Comparison of ENCODE assay signal across 25 cellular contexts in genomic region chr20:42963796-42964195, GRCh38.
"Had no signal": no experiment of that assay in that cellular context is flagged by ENCODE, and none has a peak within 500 bp of the region (broad histone marks: within the 10 kb centered on the region; RNA-seq: fewer than 3 reads in every experiment).

No MANE protein-coding gene starts in this region.

- H3K4me3 ChIP-seq: breast epithelium, SK-N-MC had no signal

- ATAC-seq: activated T-cell treated with anti-CD3 and anti-CD28 coated beads, Interleukin-2, amount 50 U/mL, for 4 hours; T-cell had no signal

- H3K27me3 ChIP-seq: breast epithelium had no signal

- H3K27ac ChIP-seq: breast epithelium, SK-N-MC had no signal

- H3K9me3 ChIP-seq: breast epithelium had no signal

- H3K36me3 ChIP-seq: breast epithelium had no signal

- DNase-seq: activated CD4-positive, alpha-beta memory T cell treated with anti-CD3 and anti-CD28 coated beads for 36 hours; activated CD4-positive, alpha-beta T cell treated with anti-CD3 and anti-CD28 coated beads, Interleukin-2, amount 10 ng/mL, durations not matched to agents 7 days and 5 days; activated CD4-positive, CD25-positive, alpha-beta regulatory T cell; activated CD8-positive, alpha-beta memory T cell treated with anti-CD3 and anti-CD28 coated beads for 24 hours; activated effector memory CD4-positive, alpha-beta T cell treated with anti-CD3 and anti-CD28 coated beads, Interleukin-2, amount 50 U/mL, for 16 hours; activated naive CD4-positive, alpha-beta T cell treated with anti-CD3 and anti-CD28 coated beads for 36 hours; activated naive CD8-positive, alpha-beta T cell treated with anti-CD3 and anti-CD28 coated beads for 36 hours; activated T-cell treated with anti-CD3 and anti-CD28 coated beads, Interleukin-2, amount 50 U/mL, for 4 hours; anterior cingulate cortex; caudate nucleus; KG1; MV-4-11; NCI-H1105; NCI-H1436; NCI-H187; NCI-H2081; NCI-H510A treated with DMSO at 0.1 percent for 48 hours; NCI-H69; NK-92 treated with Interleukin-12 subunit alpha and Interleukin-12 subunit beta, amount 100 ng/mL, for 24 hours; SIG-M5; T-cell; T-helper 2 cell; T1000 had no signal

- H3K4me1 ChIP-seq: breast epithelium had no signal
